8 cellular contexts compared by ENCODE assay signal in genomic region chr2:105369777-105370690, GRCh38. TPM values are rescaled to one million over a fixed set of nuclear protein-coding genes. Genes with fewer than 3 reads are reported as not detected.
DNase-seq lines count a peak whose midpoint lies in the region; ATAC-seq and TF ChIP-seq lines count a peak whose summit lies in the region.

No MANE protein-coding gene starts in this region.

- TF ChIP-seq CTCF in left lung (IDR thresholded peaks at IDR 0.05): peak; percentile 83 to 92

- no peak overlapping the region for H3K4me3 ChIP-seq in left lung

- peak; percentile 58 for DNase-seq in AG08396 (ENCODE audit: low spot score)
- peak; percentile 20 to 72 for DNase-seq in NCI-H446 (lab: John Stamatoyannopoulos, UW)
- DNase-seq in activated CD4-positive, alpha-beta T cell treated with anti-CD3 and anti-CD28 coated beads for 48 hours: peak; percentile 93
- DNase-seq in cerebellum (ENCODE audit: low spot score): peak; percentile 86
- peak; percentile 81 to 91 for DNase-seq in left lung
- peak; percentile 82 to 86 for DNase-seq in stimulated activated CD4-positive, alpha-beta T cell treated with anti-CD3 and anti-CD28 coated beads, Interleukin-4, amount 100 ng/mL, for 48 hours (ENCODE audit: low read depth in 2 of 2)

- H3K9me3 ChIP-seq in left lung: no peaks in the 10 kb centered on the region

- H3K27ac ChIP-seq in left lung: no peak overlapping the region

- intact Hi-C loops in left lung (cut with DNase I): loop anchor here in 1 of 2 donors (2.0 kb wide), 1 partner anchor 151 kb away; no protein-coding TSS in a partner anchor

- peaks cover 7 to 10% of the 10 kb centered on the region in 2 donors for H3K4me1 ChIP-seq in left lung

- H3K36me3 ChIP-seq in left lung: no peaks in the 10 kb centered on the region

- ATAC-seq in GM18861 (IDR thresholded peaks at IDR 0.05; ENCODE audit: unreplicated experiment): peak; percentile 75
- ATAC-seq in HG03060 (IDR thresholded peaks at IDR 0.05; ENCODE audit: low read depth, unreplicated experiment): peak; percentile 73
- peak; percentile 98 for ATAC-seq in left lung

- no peaks in the 10 kb centered on the region for H3K27me3 ChIP-seq in left lung

RNA-seq across cellular contexts. Expression of gene FHL2, which starts 28.8 kb away (rescaled TPM):
- total RNA-seq in cerebellum (2.5 TPM), left lung (10 to 100 TPM; 11.4 to 30.1 TPM)

RNA-seq across cellular contexts. Expression of gene C2orf49, which starts 32.7 kb away (rescaled TPM):
- total RNA-seq in cerebellum (24.3 TPM), left lung (10 to 100 TPM; 15.7 TPM)

RNA-seq across cellular contexts. Expression of gene TGFBRAP1, which starts 40.5 kb away (rescaled TPM):
- total RNA-seq in cerebellum: 19.5 TPM
- total RNA-seq in left lung: 10 to 100 TPM; 16.6 to 23.3 TPM
